In the genomic region with DNA sequence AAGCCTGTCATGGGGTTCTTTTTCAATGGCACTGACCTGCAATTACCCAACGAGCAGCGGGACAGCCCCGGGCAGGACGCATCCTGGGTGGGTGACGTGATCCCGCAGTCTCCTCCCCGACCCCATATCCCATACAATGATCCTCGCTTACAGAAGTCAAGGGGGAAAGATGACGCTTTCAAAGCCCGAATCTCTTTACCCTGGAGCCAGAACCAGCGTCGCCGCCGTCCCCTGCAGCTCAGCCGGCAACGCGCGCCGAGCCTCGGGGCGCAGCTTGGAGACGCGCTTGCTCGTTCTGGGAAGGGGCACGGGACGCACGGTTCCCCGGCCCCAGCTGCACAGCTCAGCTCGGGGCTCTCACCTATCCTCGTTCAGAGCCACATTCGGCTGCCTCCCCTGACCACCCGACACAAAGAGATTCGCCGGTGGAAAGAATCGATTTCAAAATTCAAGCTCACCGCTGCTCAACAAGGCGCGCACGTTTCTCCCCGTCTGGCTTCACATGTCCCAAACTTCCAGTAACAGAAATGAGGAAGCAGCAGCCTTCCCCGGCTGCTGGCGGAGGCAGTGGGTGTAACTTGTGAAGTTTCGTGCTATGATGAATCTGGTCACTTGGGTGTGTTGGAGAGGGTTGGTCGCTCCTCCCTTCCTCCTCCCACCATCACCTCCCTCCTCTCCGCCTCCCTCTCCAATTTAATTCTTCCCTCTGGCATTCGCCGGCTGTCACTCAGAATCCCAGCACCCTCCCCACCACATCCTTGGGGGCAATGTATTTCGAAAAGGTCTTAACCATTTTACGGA, we compare ENCODE assay signal across 8 cellular contexts. TPM values are rescaled to one million over a fixed set of nuclear protein-coding genes. Genes with fewer than 3 reads are reported as not detected.
A peak's percentile ranks its signal among the peaks of the same experiment; 100 is the strongest.
DNase-seq lines count a peak whose midpoint lies in the region; ATAC-seq and TF ChIP-seq lines count a peak whose summit lies in the region.

A gene with protein sequence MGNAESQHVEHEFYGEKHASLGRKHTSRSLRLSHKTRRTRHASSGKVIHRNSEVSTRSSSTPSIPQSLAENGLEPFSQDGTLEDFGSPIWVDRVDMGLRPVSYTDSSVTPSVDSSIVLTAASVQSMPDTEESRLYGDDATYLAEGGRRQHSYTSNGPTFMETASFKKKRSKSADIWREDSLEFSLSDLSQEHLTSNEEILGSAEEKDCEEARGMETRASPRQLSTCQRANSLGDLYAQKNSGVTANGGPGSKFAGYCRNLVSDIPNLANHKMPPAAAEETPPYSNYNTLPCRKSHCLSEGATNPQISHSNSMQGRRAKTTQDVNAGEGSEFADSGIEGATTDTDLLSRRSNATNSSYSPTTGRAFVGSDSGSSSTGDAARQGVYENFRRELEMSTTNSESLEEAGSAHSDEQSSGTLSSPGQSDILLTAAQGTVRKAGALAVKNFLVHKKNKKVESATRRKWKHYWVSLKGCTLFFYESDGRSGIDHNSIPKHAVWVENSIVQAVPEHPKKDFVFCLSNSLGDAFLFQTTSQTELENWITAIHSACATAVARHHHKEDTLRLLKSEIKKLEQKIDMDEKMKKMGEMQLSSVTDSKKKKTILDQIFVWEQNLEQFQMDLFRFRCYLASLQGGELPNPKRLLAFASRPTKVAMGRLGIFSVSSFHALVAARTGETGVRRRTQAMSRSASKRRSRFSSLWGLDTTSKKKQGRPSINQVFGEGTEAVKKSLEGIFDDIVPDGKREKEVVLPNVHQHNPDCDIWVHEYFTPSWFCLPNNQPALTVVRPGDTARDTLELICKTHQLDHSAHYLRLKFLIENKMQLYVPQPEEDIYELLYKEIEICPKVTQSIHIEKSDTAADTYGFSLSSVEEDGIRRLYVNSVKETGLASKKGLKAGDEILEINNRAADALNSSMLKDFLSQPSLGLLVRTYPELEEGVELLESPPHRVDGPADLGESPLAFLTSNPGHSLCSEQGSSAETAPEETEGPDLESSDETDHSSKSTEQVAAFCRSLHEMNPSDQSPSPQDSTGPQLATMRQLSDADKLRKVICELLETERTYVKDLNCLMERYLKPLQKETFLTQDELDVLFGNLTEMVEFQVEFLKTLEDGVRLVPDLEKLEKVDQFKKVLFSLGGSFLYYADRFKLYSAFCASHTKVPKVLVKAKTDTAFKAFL (N-terminal part only) (minus strand): TSS at position 582 of the 801 bp plus-strand sequence. CDS start 77,289 bp downstream, outside the sequence.

- peak in 1 of 2 donors; percentile 72 for TF ChIP-seq EP300 in tibial nerve (IDR thresholded peaks at IDR 0.05)

- peaks cover 34% of the 10 kb centered on the region for H3K36me3 Mint-ChIP-seq in activated CD4-positive, alpha-beta memory T cell treated with anti-CD3 and anti-CD28 coated beads, Interleukin-2, amount 10 ng/mL, durations not matched to agents 7 days and 5 days (ENCODE audit: low read depth)

- CTCF ChIA-PET in activated CD4-positive, alpha-beta memory T cell treated with anti-CD3 and anti-CD28 coated beads, Interleukin-2, amount 10 ng/mL, durations not matched to agents 7 days and 5 days (lab: Charles Lee): interaction anchor here (1.1 to 2.3 kb wide), 5 partner anchors 9 to 237 kb away, joined by 3 to 10 read pairs (median 4); no protein-coding TSS in a partner anchor

- ATAC-seq in esophagus mucosa (peak; percentile 92), HG03378 (IDR thresholded peaks at IDR 0.05; ENCODE audit: unreplicated experiment) (no peak)

- POLR2A ChIA-PET in activated CD4-positive, alpha-beta memory T cell treated with anti-CD3 and anti-CD28 coated beads, Interleukin-2, amount 10 ng/mL, durations not matched to agents 7 days and 5 days (lab: Charles Lee): interaction anchor here (0.6 to 2.9 kb wide), 8 partner anchors 10 to 215 kb away, joined by 3 to 26 read pairs (median 3); no protein-coding TSS in a partner anchor

- H3K36me3 ChIP-seq in mucosa of stomach (ENCODE audit: control insufficient read depth, insufficient read depth, low read length): no peaks in the 10 kb centered on the region
- H3K36me3 ChIP-seq in tibial nerve: no peaks in the 10 kb centered on the region

- peak within 1 kb of the TSS; percentile 50 for H3K9ac ChIP-seq in mucosa of stomach (ENCODE audit: low read length)

- TF ChIP-seq CTCF in AG09309 (IDR thresholded peaks at IDR 0.05; ENCODE audit: control insufficient read depth, insufficient read depth, low read depth, low read length, missing control alignments) (no peak), tibial nerve (IDR thresholded peaks at IDR 0.05) (no peak)

- TF ChIP-seq POLR2A in tibial nerve (IDR thresholded peaks at IDR 0.05) (peak; percentile 18 to 55), erythroblast (IDR thresholded peaks at IDR 0.05; ENCODE audit: low read length) (no peak)

- H3K27me3 Mint-ChIP-seq in activated CD4-positive, alpha-beta memory T cell treated with anti-CD3 and anti-CD28 coated beads, Interleukin-2, amount 10 ng/mL, durations not matched to agents 7 days and 5 days: peaks cover 35% of the 10 kb centered on the region

- H3K27ac ChIP-seq in tibial nerve: peak within 1 kb of the TSS in 2 of 4 donors; percentile 57 to 65

- H3K9me3 ChIP-seq in mucosa of stomach (ENCODE audit: control insufficient read depth, low read length) (no peaks in the 10 kb centered on the region), tibial nerve (no peaks in the 10 kb centered on the region)

- H3K4me1 ChIP-seq in mucosa of stomach (ENCODE audit: control insufficient read depth, insufficient read depth, low read length): no peaks in the 10 kb centered on the region
- peaks cover 0 to 20% (median 3%) of the 10 kb centered on the region in 4 donors for H3K4me1 ChIP-seq in tibial nerve

- peaks cover 57% of the 10 kb centered on the region for H3K4me1 Mint-ChIP-seq in activated CD4-positive, alpha-beta memory T cell treated with anti-CD3 and anti-CD28 coated beads, Interleukin-2, amount 10 ng/mL, durations not matched to agents 7 days and 5 days

- peak within 1 kb of the TSS; percentile 62 for H3K4me3 ChIP-seq in AG09309 (ENCODE audit: control insufficient read depth, low read depth, low read length)
- H3K4me3 ChIP-seq in mucosa of stomach (ENCODE audit: low read length): peak within 1 kb of the TSS; percentile 34
- peak within 1 kb of the TSS; percentile 22 to 56 (median 34) for H3K4me3 ChIP-seq in tibial nerve

- H3K27ac Mint-ChIP-seq in activated CD4-positive, alpha-beta memory T cell treated with anti-CD3 and anti-CD28 coated beads, Interleukin-2, amount 10 ng/mL, durations not matched to agents 7 days and 5 days: peak within 1 kb of the TSS; percentile 56

- H3K9me3 Mint-ChIP-seq in activated CD4-positive, alpha-beta memory T cell treated with anti-CD3 and anti-CD28 coated beads, Interleukin-2, amount 10 ng/mL, durations not matched to agents 7 days and 5 days: no peaks in the 10 kb centered on the region

- peak; percentile 38 for DNase-seq in AG09309 (ENCODE audit: low read depth)
- DNase-seq in HS-27A (ENCODE audit: low read depth): peak; percentile 68
- DNase-seq in activated CD4-positive, alpha-beta memory T cell treated with anti-CD3 and anti-CD28 coated beads, Interleukin-2, amount 10 ng/mL, durations not matched to agents 7 days and 5 days: peak; percentile 31
- peak; percentile 52 to 64 for DNase-seq in tibial nerve (ENCODE audit: low spot score in 2 of 2)
- no peak for DNase-seq in erythroblast (lab: John Stamatoyannopoulos, UW)

- peak within 1 kb of the TSS; percentile 91 for H3K4me3 Mint-ChIP-seq in activated CD4-positive, alpha-beta memory T cell treated with anti-CD3 and anti-CD28 coated beads, Interleukin-2, amount 10 ng/mL, durations not matched to agents 7 days and 5 days

- WGBS in tibial nerve, 2 donors: 1 to 2% methylated on average over 46 to 49 of the region's 49 CpGs

- H3K27me3 ChIP-seq in mucosa of stomach (ENCODE audit: control insufficient read depth, insufficient read depth, low read length) (peaks cover 25% of the 10 kb centered on the region), tibial nerve (peaks cover 0 to 29% of the 10 kb centered on the region in 2 donors)

RNA-seq across cellular contexts. Expression of the gene that starts here (rescaled TPM):
- 10 to 100 TPM; 57.6 to 60.6 TPM for total RNA-seq in activated CD4-positive, alpha-beta memory T cell treated with anti-CD3 and anti-CD28 coated beads, Interleukin-2, amount 10 ng/mL, durations not matched to agents 7 days and 5 days
- total RNA-seq in esophagus mucosa (96.7 TPM), tibial nerve (10 to 100 TPM; 25.3 to 44.7 (median 31.6) TPM)

Comparison
In these comparisons a context has a peak if more than half of its experiments do, and no peak if none do; other contexts are left out.
1. DNase-seq: peak in AG09309 (single experiment), HS-27A (single experiment), activated CD4-positive, alpha-beta memory T cell treated with anti-CD3 and anti-CD28 coated beads, Interleukin-2, amount 10 ng/mL, durations not matched to agents 7 days and 5 days (single experiment) and tibial nerve (2 of 2); none in erythroblast (0 of 2).
2. Peak in every context shown above with its lines, with median percentiles within 50 percentile points of each other: H3K4me3 ChIP-seq.